Comparison of ENCODE assay signal across 8 cellular contexts in the genomic region with DNA sequence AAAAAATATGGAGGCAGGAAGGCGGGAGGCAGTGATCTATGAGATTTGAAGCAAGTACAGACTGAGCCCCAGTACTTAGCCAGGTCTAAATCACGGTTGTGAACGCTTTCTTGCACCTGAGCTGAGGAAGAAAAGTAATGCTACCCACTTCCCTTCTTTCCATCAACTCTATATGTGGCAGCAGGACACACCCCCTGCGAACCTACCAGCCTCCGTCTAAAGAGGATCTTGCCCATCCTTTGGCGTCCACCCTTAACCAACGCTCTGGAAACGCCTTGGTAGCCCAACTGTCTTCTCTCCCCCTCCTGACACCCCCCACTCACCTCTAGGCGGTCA. TPM values are rescaled to one million over a fixed set of nuclear protein-coding genes. Genes with fewer than 3 reads are reported as not detected.
DNase-seq lines count a peak whose midpoint lies in the region; ATAC-seq and TF ChIP-seq lines count a peak whose summit lies in the region.

No MANE protein-coding gene starts in this region.

- TF ChIP-seq POLR2A in prostate gland (IDR thresholded peaks at IDR 0.05) = no peak

- H3K4me1 ChIP-seq in fibroblast of lung (ENCODE audit: control insufficient read depth, extremely low read depth, insufficient read depth, low read length) = peaks cover 2% of the 10 kb centered on the region
- no peaks in the 10 kb centered on the region for H3K4me1 ChIP-seq in prostate gland (replicated peaks)

- DNase-seq in 8988T = peak; percentile 13
- peak; percentile 20 for DNase-seq in SKM-1 treated with dmso at 0.1 percent for 144 hours (lab: John Stamatoyannopoulos, UW; ENCODE audit: unreplicated experiment)
- DNase-seq in fibroblast of lung (ENCODE audit: low read depth in 2 of 2) = no peak
- DNase-seq in prostate gland (ENCODE audit: low spot score) = no peak
- DNase-seq in medulla oblongata (ENCODE audit: extremely low spot score) = no peak
- DNase-seq in activated gamma-delta T cell treated with Interleukin-2 at 50 U/mL for 16 hours = no peak

- H3K4me3 ChIP-seq in fibroblast of lung (replicated peaks in 1 of 4; ENCODE audit: control extremely low read depth in 1 of 4, insufficient read depth in 1 of 4, low read depth in 3 of 4, low read length in 4 of 4) (peak overlapping the region; percentile 93 to 99 (median 96)), prostate gland (peak overlapping the region; percentile 68 to 81)

- H3K36me3 ChIP-seq in fibroblast of lung (ENCODE audit: control insufficient read depth, insufficient read depth, low read length) (no peaks in the 10 kb centered on the region), prostate gland (no peaks in the 10 kb centered on the region)

- peaks cover 6% of the 10 kb centered on the region for H4K20me1 ChIP-seq in fibroblast of lung (ENCODE audit: control insufficient read depth, extremely low read depth, insufficient read depth, low read length)

- H3K79me2 ChIP-seq in fibroblast of lung (ENCODE audit: control insufficient read depth, insufficient read depth, low read length) = peaks cover 55% of the 10 kb centered on the region

- ATAC-seq in GM18873 (IDR thresholded peaks at IDR 0.05; ENCODE audit: low FRiP score, unreplicated experiment) = peak; percentile 5
- peak; percentile 3 for ATAC-seq in HG03135 (IDR thresholded peaks at IDR 0.05; ENCODE audit: unreplicated experiment)

- H3K27ac ChIP-seq in fibroblast of lung (ENCODE audit: insufficient read depth, low read length) (peak overlapping the region; percentile 90), prostate gland (peak overlapping the region; percentile 90 to 92)

- H3K27me3 ChIP-seq in fibroblast of lung (ENCODE audit: control insufficient read depth, insufficient read depth, low read length) = no peaks in the 10 kb centered on the region
- no peaks in the 10 kb centered on the region for H3K27me3 ChIP-seq in prostate gland (replicated peaks; ENCODE audit: insufficient read depth)

- no peaks in the 10 kb centered on the region for H3K9me3 ChIP-seq in fibroblast of lung (ENCODE audit: control insufficient read depth, insufficient read depth, low read depth, low read length)
- H3K9me3 ChIP-seq in prostate gland = no peaks in the 10 kb centered on the region

- TF ChIP-seq CTCF in fibroblast of lung (conservative IDR thresholded peaks at IDR 0.05 in 1 of 2, IDR thresholded peaks at IDR 0.05 in 1 of 2; ENCODE audit: low read depth in 1 of 2, low read length in 2 of 2) (no peak), prostate gland (IDR thresholded peaks at IDR 0.05) (no peak)

- H2AFZ ChIP-seq in fibroblast of lung (ENCODE audit: low read length) = peak overlapping the region; percentile 66

- peak overlapping the region; percentile 92 for H3K4me2 ChIP-seq in fibroblast of lung (ENCODE audit: extremely low read depth, insufficient read depth, low read length)

- 0% methylated on average over 9 of the region's 9 CpGs for WGBS in prostate gland

- H3K9ac ChIP-seq in fibroblast of lung (ENCODE audit: insufficient read depth, low read length) = peak overlapping the region; percentile 84

- intact Hi-C loops in prostate gland (cut with DNase I) = loop anchor here (5.0 to 10.0 kb wide), 5 partner anchors 170 to 1495 kb away; partner anchors contain the start of genes MRPS30, TMEM267 and ZNF131

RNA-seq across cellular contexts. Expression of gene HMGCS1, which starts 0.5 kb away (rescaled TPM):
- total RNA-seq in fibroblast of lung (93.2 and 253 TPM in 2 replicates), prostate gland (10 to 100 TPM; 15.5 to 29.2 TPM)
- polyA plus RNA-seq in fibroblast of lung = 118 and 203 TPM in 2 replicates
- polyA plus RNA-seq in fibroblast of lung (2012) = 82.4 and 131 TPM in 2 replicates
- 14.9 and 22.1 TPM in 2 replicates for polyA minus RNA-seq in fibroblast of lung (ENCODE audit: low replicate concordance)

Comparison
In these comparisons a context has a peak if more than half of its experiments do, and no peak if none do; other contexts are left out.
1. DNase-seq: peak in 8988T (single experiment) and SKM-1 treated with dmso at 0.1 percent for 144 hours (single experiment); none in fibroblast of lung (0 of 2), prostate gland (single experiment), medulla oblongata (single experiment) and activated gamma-delta T cell treated with Interleukin-2 at 50 U/mL for 16 hours (single experiment).